Comparison of ENCODE assay signal across 1 cellular context in the genomic region with DNA sequence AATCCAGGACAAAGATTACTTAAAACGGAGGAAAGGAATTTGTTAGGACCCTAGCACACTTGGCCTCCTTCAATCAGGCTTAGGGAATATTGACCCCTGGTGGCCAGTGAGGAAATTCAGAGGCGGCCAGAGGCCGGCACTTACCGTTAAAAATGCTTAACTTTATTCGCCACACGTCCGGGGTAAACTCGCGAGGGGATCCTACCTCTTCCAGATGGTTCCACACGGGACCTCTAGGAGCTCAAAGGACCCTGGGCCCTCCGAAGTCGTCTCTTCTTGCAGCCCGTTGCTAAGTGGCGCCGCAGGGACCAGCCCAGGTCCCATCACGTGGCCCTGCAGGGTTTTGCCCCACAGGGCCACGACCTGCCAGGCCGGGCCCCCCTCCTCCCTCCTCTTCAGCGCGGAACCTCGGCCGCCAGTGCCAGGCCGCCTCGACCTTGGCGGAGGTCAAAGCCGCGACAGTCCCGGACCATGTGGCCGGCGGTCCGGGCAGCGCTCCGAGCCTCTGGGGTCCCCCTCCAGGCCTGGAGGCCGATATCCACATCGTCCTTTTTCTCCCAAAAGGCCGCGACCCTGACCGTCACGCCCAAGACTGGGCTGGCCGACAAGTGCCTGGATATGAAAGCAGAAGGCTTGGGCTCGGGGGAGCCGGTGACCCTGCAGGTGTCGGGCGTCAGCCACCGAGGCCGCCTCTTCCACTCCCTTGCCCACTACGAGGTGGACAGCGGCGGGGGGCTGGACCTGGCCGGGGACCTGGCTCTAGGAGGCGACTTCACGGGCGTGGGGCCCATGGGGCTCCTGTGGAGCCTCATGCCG.
TF ChIP-seq lines count a peak whose summit lies in the region.

No MANE protein-coding gene starts in this region.

TF ChIP-seq in GM23338, 12 proteins besides CTCF, POLR2A, EP300 and RAD21 (continued from another document):
- TF ChIP-seq, protein P1, sequence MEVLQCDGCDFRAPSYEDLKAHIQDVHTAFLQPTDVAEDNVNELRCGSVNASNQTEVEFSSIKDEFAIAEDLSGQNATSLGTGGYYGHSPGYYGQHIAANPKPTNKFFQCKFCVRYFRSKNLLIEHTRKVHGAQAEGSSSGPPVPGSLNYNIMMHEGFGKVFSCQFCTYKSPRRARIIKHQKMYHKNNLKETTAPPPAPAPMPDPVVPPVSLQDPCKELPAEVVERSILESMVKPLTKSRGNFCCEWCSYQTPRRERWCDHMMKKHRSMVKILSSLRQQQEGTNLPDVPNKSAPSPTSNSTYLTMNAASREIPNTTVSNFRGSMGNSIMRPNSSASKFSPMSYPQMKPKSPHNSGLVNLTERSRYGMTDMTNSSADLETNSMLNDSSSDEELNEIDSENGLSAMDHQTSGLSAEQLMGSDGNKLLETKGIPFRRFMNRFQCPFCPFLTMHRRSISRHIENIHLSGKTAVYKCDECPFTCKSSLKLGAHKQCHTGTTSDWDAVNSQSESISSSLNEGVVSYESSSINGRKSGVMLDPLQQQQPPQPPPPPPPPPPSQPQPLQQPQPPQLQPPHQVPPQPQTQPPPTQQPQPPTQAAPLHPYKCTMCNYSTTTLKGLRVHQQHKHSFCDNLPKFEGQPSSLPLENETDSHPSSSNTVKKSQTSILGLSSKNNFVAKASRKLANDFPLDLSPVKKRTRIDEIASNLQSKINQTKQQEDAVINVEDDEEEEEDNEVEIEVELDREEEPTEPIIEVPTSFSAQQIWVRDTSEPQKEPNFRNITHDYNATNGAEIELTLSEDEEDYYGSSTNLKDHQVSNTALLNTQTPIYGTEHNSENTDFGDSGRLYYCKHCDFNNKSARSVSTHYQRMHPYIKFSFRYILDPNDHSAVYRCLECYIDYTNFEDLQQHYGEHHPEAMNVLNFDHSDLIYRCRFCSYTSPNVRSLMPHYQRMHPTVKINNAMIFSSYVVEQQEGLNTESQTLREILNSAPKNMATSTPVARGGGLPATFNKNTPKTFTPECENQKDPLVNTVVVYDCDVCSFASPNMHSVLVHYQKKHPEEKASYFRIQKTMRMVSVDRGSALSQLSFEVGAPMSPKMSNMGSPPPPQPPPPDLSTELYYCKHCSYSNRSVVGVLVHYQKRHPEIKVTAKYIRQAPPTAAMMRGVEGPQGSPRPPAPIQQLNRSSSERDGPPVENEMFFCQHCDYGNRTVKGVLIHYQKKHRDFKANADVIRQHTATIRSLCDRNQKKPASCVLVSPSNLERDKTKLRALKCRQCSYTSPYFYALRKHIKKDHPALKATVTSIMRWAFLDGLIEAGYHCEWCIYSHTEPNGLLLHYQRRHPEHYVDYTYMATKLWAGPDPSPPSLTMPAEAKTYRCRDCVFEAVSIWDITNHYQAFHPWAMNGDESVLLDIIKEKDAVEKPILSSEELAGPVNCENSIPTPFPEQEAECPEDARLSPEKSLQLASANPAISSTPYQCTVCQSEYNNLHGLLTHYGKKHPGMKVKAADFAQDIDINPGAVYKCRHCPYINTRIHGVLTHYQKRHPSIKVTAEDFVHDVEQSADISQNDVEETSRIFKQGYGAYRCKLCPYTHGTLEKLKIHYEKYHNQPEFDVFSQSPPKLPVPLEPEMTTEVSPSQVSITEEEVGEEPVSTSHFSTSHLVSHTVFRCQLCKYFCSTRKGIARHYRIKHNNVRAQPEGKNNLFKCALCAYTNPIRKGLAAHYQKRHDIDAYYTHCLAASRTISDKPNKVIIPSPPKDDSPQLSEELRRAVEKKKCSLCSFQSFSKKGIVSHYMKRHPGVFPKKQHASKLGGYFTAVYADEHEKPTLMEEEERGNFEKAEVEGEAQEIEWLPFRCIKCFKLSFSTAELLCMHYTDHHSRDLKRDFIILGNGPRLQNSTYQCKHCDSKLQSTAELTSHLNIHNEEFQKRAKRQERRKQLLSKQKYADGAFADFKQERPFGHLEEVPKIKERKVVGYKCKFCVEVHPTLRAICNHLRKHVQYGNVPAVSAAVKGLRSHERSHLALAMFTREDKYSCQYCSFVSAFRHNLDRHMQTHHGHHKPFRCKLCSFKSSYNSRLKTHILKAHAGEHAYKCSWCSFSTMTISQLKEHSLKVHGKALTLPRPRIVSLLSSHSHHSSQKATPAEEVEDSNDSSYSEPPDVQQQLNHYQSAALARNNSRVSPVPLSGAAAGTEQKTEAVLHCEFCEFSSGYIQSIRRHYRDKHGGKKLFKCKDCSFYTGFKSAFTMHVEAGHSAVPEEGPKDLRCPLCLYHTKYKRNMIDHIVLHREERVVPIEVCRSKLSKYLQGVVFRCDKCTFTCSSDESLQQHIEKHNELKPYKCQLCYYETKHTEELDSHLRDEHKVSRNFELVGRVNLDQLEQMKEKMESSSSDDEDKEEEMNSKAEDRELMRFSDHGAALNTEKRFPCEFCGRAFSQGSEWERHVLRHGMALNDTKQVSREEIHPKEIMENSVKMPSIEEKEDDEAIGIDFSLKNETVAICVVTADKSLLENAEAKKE (CRISPR knock-in tag; IDR thresholded peaks at IDR 0.05), result no peak
- TF ChIP-seq, protein P2, sequence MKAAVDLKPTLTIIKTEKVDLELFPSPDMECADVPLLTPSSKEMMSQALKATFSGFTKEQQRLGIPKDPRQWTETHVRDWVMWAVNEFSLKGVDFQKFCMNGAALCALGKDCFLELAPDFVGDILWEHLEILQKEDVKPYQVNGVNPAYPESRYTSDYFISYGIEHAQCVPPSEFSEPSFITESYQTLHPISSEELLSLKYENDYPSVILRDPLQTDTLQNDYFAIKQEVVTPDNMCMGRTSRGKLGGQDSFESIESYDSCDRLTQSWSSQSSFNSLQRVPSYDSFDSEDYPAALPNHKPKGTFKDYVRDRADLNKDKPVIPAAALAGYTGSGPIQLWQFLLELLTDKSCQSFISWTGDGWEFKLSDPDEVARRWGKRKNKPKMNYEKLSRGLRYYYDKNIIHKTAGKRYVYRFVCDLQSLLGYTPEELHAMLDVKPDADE (IDR thresholded peaks at IDR 0.05), result no peak
- TF ChIP-seq POLR2AphosphoS5 (IDR thresholded peaks at IDR 0.05; ENCODE audit: low read depth) (no peak), ZNF331 (CRISPR knock-in tag; IDR thresholded peaks at IDR 0.05; ENCODE audit: low read depth) (no peak)
